In genomic region chr5:145738227-145738626, GRCh38 we compare ENCODE assay signal across 26 cellular contexts.
DNase-seq lines count a peak whose midpoint lies in the region; ATAC-seq, FAIRE-seq and TF ChIP-seq lines count a peak whose summit lies in the region.
"Had no signal": no experiment of that assay in that cellular context is flagged by ENCODE, and none has a peak within 500 bp of the region (broad histone marks: within the 10 kb centered on the region; RNA-seq: fewer than 3 reads in every experiment).

No MANE protein-coding gene starts in this region.

- no peak overlapping the region for H4K5ac ChIP-seq in IMR-90 (ENCODE audit: low read depth, low read length)

- ATAC-seq in A549 (no peak), IMR-90 (ENCODE audit: low read depth) (no peak)
- ATAC-seq: GM12878 had no signal

- H3K36me3 ChIP-seq in IMR-90 (ENCODE audit: control insufficient read depth, insufficient read depth, low read length): no peaks in the 10 kb centered on the region
- H3K36me3 ChIP-seq: BE2C had no signal

- POLR2A ChIA-PET in A549 (lab: Yijun Ruan, JAX): no interaction called here
- POLR2A ChIA-PET in IMR-90 (lab: Charles Lee; ENCODE audit: unreplicated experiment): no interaction called here
- POLR2A ChIA-PET in RWPE1 (lab: Yijun Ruan, JAX; ENCODE audit: low non-redundant PET): no interaction called here

- no peak overlapping the region for H4K8ac ChIP-seq in IMR-90 (ENCODE audit: low read depth in 2 of 2, low read length in 2 of 2)

- no peak overlapping the region for H2BK5ac ChIP-seq in IMR-90 (ENCODE audit: low read depth, low read length, poor library complexity, severe bottlenecking)

- intact Hi-C loops in IMR-90 (cut with micrococcal nuclease): no loop called here

- no peak overlapping the region for H3K4me3 ChIP-seq in A549
- no peak overlapping the region for H3K4me3 ChIP-seq in IMR-90 (ENCODE audit: insufficient read depth, low read depth, low read length)
- H3K4me3 ChIP-seq: BLaER1, GM12878 had no signal

- peak overlapping the region; percentile 66 for H3K27ac Mint-ChIP-seq in activated naive CD4-positive, alpha-beta T cell treated with anti-CD3 and anti-CD28 coated beads, Interleukin-2, amount 10 ng/mL, durations not matched to agents 7 days and 5 days
- H3K27ac Mint-ChIP-seq: CD14-positive monocyte; CD4-positive, alpha-beta memory T cell; CD4-positive, CD25-positive, alpha-beta regulatory T cell; CD8-positive, alpha-beta memory T cell had no signal

- no peaks in the 10 kb centered on the region for H3K79me1 ChIP-seq in IMR-90 (ENCODE audit: low read depth in 1 of 2, low read length in 2 of 2)

- no peak overlapping the region for H3K4ac ChIP-seq in IMR-90 (ENCODE audit: low read depth, low read length)

- H3K23ac ChIP-seq in IMR-90 (ENCODE audit: low read depth, low read length): no peak overlapping the region

- BruUV-seq in IMR-90 (replicated peaks; lab: Mats Ljungman, UMichigan): no TSS peak

- no peak overlapping the region for H3K4me3 Mint-ChIP-seq in activated naive CD4-positive, alpha-beta T cell treated with anti-CD3 and anti-CD28 coated beads, Interleukin-2, amount 10 ng/mL, durations not matched to agents 7 days and 5 days
- H3K4me3 Mint-ChIP-seq: CD14-positive monocyte; CD4-positive, alpha-beta memory T cell; CD4-positive, CD25-positive, alpha-beta regulatory T cell; CD8-positive, alpha-beta memory T cell had no signal

- no peaks in the 10 kb centered on the region for H4K20me1 ChIP-seq in IMR-90 (ENCODE audit: insufficient read depth, low read length)
- H4K20me1 ChIP-seq: BLaER1 had no signal

- no peak overlapping the region for H3K27ac ChIP-seq in A549
- H3K27ac ChIP-seq in IMR-90 (ENCODE audit: insufficient read depth, low read length): no peak overlapping the region
- H3K27ac ChIP-seq in RWPE1: no peak overlapping the region
- H3K27ac ChIP-seq: 22Rv1, BLaER1 had no signal

- H3K4me1 ChIP-seq in A549 (no peaks in the 10 kb centered on the region), IMR-90 (ENCODE audit: control insufficient read depth, insufficient read depth, low read length) (no peaks in the 10 kb centered on the region)
- H3K4me1 ChIP-seq: BE2C, BLaER1 had no signal

- H3K27me3 Mint-ChIP-seq in activated naive CD4-positive, alpha-beta T cell treated with anti-CD3 and anti-CD28 coated beads, Interleukin-2, amount 10 ng/mL, durations not matched to agents 7 days and 5 days: no peaks in the 10 kb centered on the region
- H3K27me3 Mint-ChIP-seq: CD4-positive, alpha-beta memory T cell; CD8-positive, alpha-beta memory T cell had no signal

- CTCF ChIA-PET in activated naive CD4-positive, alpha-beta T cell treated with anti-CD3 and anti-CD28 coated beads, Interleukin-2, amount 10 ng/mL, durations not matched to agents 7 days and 5 days (lab: Charles Lee): no interaction called here
- CTCF ChIA-PET in A549 (lab: Yijun Ruan, JAX) (no interaction called here), IMR-90 (lab: Yijun Ruan, JAX) (no interaction called here), RWPE1 (lab: Yijun Ruan, JAX) (interaction anchor here (0.7 kb wide), 1 partner anchor 1551 kb away, joined by 4 read pairs; no protein-coding TSS in a partner anchor)

- H3K14ac ChIP-seq in IMR-90 (replicated peaks; ENCODE audit: low read depth, low read length): no peak overlapping the region

- in situ Hi-C loops in IMR-90 (cut with MboI; ENCODE audit: low sequenced_read_pairs): no loop called here

- H2AK5ac ChIP-seq in IMR-90 (ENCODE audit: low read depth, low read length): no peak overlapping the region

- H3K18ac ChIP-seq in IMR-90 (ENCODE audit: low read depth, low read length): no peak overlapping the region

- H3K4me2 ChIP-seq in A549 (no peak overlapping the region), IMR-90 (ENCODE audit: low read depth, low read length) (no peak overlapping the region)
- H3K4me2 ChIP-seq: BLaER1 had no signal

- no peak for TF ChIP-seq RAD21 in A549 (conservative IDR thresholded peaks at IDR 0.05 in 1 of 2, IDR thresholded peaks at IDR 0.05 in 1 of 2)
- TF ChIP-seq RAD21 in IMR-90 (IDR thresholded peaks at IDR 0.05; ENCODE audit: low read length): no peak

- no peak for TF ChIP-seq EP300 in A549 (IDR thresholded peaks at IDR 0.05)

- no peak overlapping the region for H3K56ac ChIP-seq in IMR-90 (ENCODE audit: extremely low read depth, insufficient read depth, low read length)

- H3K9ac ChIP-seq in IMR-90 (ENCODE audit: low read depth, low read length): no peak overlapping the region
- H3K9ac ChIP-seq: BLaER1 had no signal

- no peak overlapping the region for H2AFZ ChIP-seq in IMR-90 (replicated peaks; ENCODE audit: low read length, poor library complexity)

- no peak overlapping the region for H2BK20ac ChIP-seq in IMR-90 (ENCODE audit: low read depth, low read length)

- H3K36me3 Mint-ChIP-seq in activated naive CD4-positive, alpha-beta T cell treated with anti-CD3 and anti-CD28 coated beads, Interleukin-2, amount 10 ng/mL, durations not matched to agents 7 days and 5 days: no peaks in the 10 kb centered on the region
- H3K36me3 Mint-ChIP-seq: CD4-positive, CD25-positive, alpha-beta regulatory T cell; CD8-positive, alpha-beta memory T cell had no signal

- H2AK9ac ChIP-seq in IMR-90 (replicated peaks; ENCODE audit: low read depth, low read length, poor library complexity): no peak overlapping the region

- peaks cover 3% of the 10 kb centered on the region for H3K9me3 Mint-ChIP-seq in activated naive CD4-positive, alpha-beta T cell treated with anti-CD3 and anti-CD28 coated beads, Interleukin-2, amount 10 ng/mL, durations not matched to agents 7 days and 5 days

- no peak overlapping the region for H2BK15ac ChIP-seq in IMR-90 (ENCODE audit: low read depth, low read length)

- TF ChIP-seq POLR2A in A549 (IDR thresholded peaks at IDR 0.05; ENCODE audit: low read length) (no peak), IMR-90 (IDR thresholded peaks at IDR 0.05; ENCODE audit: low read depth, low read length) (no peak)

- H3K9me1 ChIP-seq in IMR-90 (ENCODE audit: insufficient read depth, low read length): 0 out of 2 replicates have a peak, but pooled peaks cover 3% of the 10 kb centered on the region

- H4K91ac ChIP-seq in IMR-90 (ENCODE audit: insufficient read depth, low read depth, low read length): no peak overlapping the region

- dilution Hi-C loops in IMR-90 (cut with HindIII; ENCODE audit: low sequenced_read_pairs, unreplicated experiment): no loop called here

- no peaks in the 10 kb centered on the region for H3K27me3 ChIP-seq in IMR-90 (ENCODE audit: control insufficient read depth, insufficient read depth, low read length)
- H3K27me3 ChIP-seq: BE2C, BLaER1 had no signal

- no peaks in the 10 kb centered on the region for H3K4me1 Mint-ChIP-seq in activated naive CD4-positive, alpha-beta T cell treated with anti-CD3 and anti-CD28 coated beads, Interleukin-2, amount 10 ng/mL, durations not matched to agents 7 days and 5 days
- H3K4me1 Mint-ChIP-seq: CD14-positive monocyte; CD4-positive, alpha-beta memory T cell; CD4-positive, CD25-positive, alpha-beta regulatory T cell; CD8-positive, alpha-beta memory T cell had no signal

- DNase-seq in activated naive CD4-positive, alpha-beta T cell treated with anti-CD3 and anti-CD28 coated beads, Interleukin-2, amount 10 ng/mL, durations not matched to agents 7 days and 5 days: no peak
- no peak for DNase-seq in activated naive CD4-positive, alpha-beta T cell treated with Interleukin-2 at 50 U/mL for 16 hours
- DNase-seq in A549 (ENCODE audit: low read depth in 1 of 2, low spot score in 1 of 2): no peak
- no peak for DNase-seq in IMR-90
- DNase-seq in NK-92 (lab: John Stamatoyannopoulos, UW; ENCODE audit: unreplicated experiment): no peak
- no peak for DNase-seq in RWPE1 (ENCODE audit: low spot score)
- DNase-seq: ACHN; BE2C; C1 segment of cervical spinal cord; CD4-positive, alpha-beta memory T cell; CD4-positive, CD25-positive, alpha-beta regulatory T cell; CD8-positive, alpha-beta memory T cell; COR-L47; DMS 273 treated with DMSO at 0.1 percent for 48 hours; DMS153; DMS53; DMS79; DND-41; EL; GDM1 had no signal

- TF ChIP-seq CTCF in A549 (IDR thresholded peaks at IDR 0.05): no peak
- TF ChIP-seq CTCF in IMR-90 (conservative IDR thresholded peaks at IDR 0.05; ENCODE audit: low read depth, low read length): no peak
- TF ChIP-seq CTCF in RWPE1 (conservative IDR thresholded peaks at IDR 0.05; ENCODE audit: low read depth): no peak

- H2BK120ac ChIP-seq in IMR-90 (ENCODE audit: low read depth, low read length): no peak overlapping the region

- H3K9me3 ChIP-seq in A549 (no peaks in the 10 kb centered on the region; the same call in 2 of the 3 replicates), IMR-90 (ENCODE audit: control insufficient read depth, insufficient read depth, low read length) (no peaks in the 10 kb centered on the region)
- H3K9me3 ChIP-seq: BE2C had no signal

- no peak for FAIRE-seq in A549 (lab: Jason Lieb, UNC)
- FAIRE-seq: GM12878, GM12892, GM18507 had no signal

TF ChIP-seq in A549, 52 proteins besides CTCF, POLR2A, EP300 and RAD21:
- TF ChIP-seq NR3C1 (IDR thresholded peaks at IDR 0.05) (no peak), CHD4 (IDR thresholded peaks at IDR 0.05; ENCODE audit: borderline replicate concordance) (no peak), MAFK (IDR thresholded peaks at IDR 0.05; ENCODE audit: partially characterized antibody) (peak; percentile 71)
TF ChIP-seq in A549: peak in this region for 1.

TF ChIP-seq in IMR-90, 13 proteins besides CTCF, POLR2A, EP300 and RAD21:
- TF ChIP-seq MXI1 (IDR thresholded peaks at IDR 0.05; ENCODE audit: borderline replicate concordance, low read depth, low read length): no peak
- TF ChIP-seq MAFK (IDR thresholded peaks at IDR 0.05; ENCODE audit: low read depth, low read length): peak; percentile 81
TF ChIP-seq in IMR-90: peak in this region for 1.
